ENCODE assay signal across 8 cellular contexts in the genomic region with DNA sequence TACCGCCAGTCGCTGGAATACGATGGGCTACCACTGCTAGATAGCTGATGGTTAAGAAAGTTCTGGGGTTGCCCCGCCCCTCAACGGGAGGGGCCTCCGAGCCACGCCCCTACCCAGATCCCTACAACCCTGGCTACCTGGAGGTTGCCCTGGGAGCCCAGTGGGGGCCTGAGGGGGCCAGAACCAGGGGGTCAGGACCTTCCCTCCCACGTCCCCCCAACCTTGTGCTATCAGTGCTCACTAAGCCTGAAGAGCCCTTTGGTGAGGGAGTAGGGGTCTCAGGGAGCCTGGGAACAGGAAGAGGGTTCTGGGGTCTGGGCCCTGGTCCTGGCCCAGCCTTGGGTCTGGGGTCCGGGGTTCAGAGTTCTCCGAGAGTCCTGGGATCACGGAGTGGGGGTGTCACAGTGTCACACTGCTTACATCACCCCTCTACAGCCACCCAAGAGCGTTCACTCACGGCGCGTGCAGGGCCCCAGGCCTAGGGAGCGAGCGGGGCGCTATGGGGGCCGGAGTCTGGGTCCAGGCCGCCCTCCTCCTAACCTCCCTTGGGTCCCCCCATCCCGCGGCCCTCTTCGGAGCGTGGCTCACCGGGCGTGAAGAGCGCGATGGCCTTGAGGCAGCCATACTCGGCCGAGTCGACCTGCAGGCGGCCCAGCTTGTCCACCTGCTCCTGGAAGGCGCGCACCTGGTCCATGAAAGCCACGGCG.
A peak's percentile ranks its signal among the peaks of the same experiment; 100 is the strongest.
DNase-seq lines count a peak whose midpoint lies in the region; ATAC-seq and FAIRE-seq lines count a peak whose summit lies in the region.

No MANE protein-coding gene starts in this region.

- H3K4me3 ChIP-seq in iPS-15b (ENCODE audit: low read depth, low read length): peak overlapping the region; percentile 77

- H3K27me3 ChIP-seq in iPS-15b (ENCODE audit: control insufficient read depth, insufficient read depth, low read length): no peaks in the 10 kb centered on the region

- DNase-seq in HPDE6-E6E7 (ENCODE audit: extremely low spot score) (peak; percentile 53), SKM-1 treated with dmso at 0.1 percent for 144 hours (lab: John Stamatoyannopoulos, UW; ENCODE audit: unreplicated experiment) (peak; percentile 47), dedifferentiated amniotic fluid mesenchymal stem cell (ENCODE audit: extremely low spot score) (no peak)
- peak; percentile 33 to 60 for DNase-seq in stimulated activated CD4-positive, alpha-beta T cell treated with anti-CD3 and anti-CD28 coated beads, Interleukin-15, amount 100 ng/mL, for 1 hour (ENCODE audit: low read depth in 1 of 2, low spot score in 1 of 2)

- H3K9me3 ChIP-seq in iPS-15b (ENCODE audit: control insufficient read depth, insufficient read depth, low read length): no peaks in the 10 kb centered on the region

- H3K9ac ChIP-seq in iPS-15b (ENCODE audit: low read depth, low read length): peak overlapping the region; percentile 79

- FAIRE-seq in A204.1 (lab: Jason Lieb, UNC): peak; percentile 3

- ATAC-seq in GM18873 (IDR thresholded peaks at IDR 0.05; ENCODE audit: low FRiP score, unreplicated experiment): peak; percentile 38

- H3K4me1 ChIP-seq in iPS-15b (ENCODE audit: control insufficient read depth, insufficient read depth, low read length): peaks cover 8% of the 10 kb centered on the region

- peaks cover 13% of the 10 kb centered on the region for H3K36me3 ChIP-seq in iPS-15b (ENCODE audit: control insufficient read depth, insufficient read depth, low read length)

- peak overlapping the region; percentile 88 for H3K27ac ChIP-seq in angular gyrus (ENCODE audit: low read depth, low read length)
